In genomic region chr11:126348806-126349582, GRCh38 we compare ENCODE assay signal across 11 cellular contexts. TPM values are rescaled to one million over a fixed set of nuclear protein-coding genes. Genes with fewer than 3 reads are reported as not detected.
DNase-seq lines count a peak whose midpoint lies in the region; ATAC-seq and TF ChIP-seq lines count a peak whose summit lies in the region.
"Had no signal": no experiment of that assay in that cellular context is flagged by ENCODE, and none has a peak within 500 bp of the region (broad histone marks: within the 10 kb centered on the region; RNA-seq: fewer than 3 reads in every experiment).

No MANE protein-coding gene starts in this region.

- H3K27ac ChIP-seq in coronary artery: peak overlapping the region; percentile 86 to 88
- peak overlapping the region; percentile 54 to 86 for H3K27ac ChIP-seq in lung (ENCODE audit: low read depth in 1 of 2, low read length in 1 of 2)
- peak overlapping the region; percentile 9 to 69 (median 46) for H3K27ac ChIP-seq in transverse colon

- H3K9me3 ChIP-seq in lung (ENCODE audit: control insufficient read depth in 2 of 2, insufficient read depth in 1 of 2, low read length in 1 of 2) (no peaks in the 10 kb centered on the region), transverse colon (no peaks in the 10 kb centered on the region)

- intact Hi-C loops in activated CD4-positive, alpha-beta T cell treated with anti-CD3 and anti-CD28 coated beads, Interleukin-2, amount 10 ng/mL, durations not matched to agents 24 days and 14 days (cut with micrococcal nuclease): no loop called here
- intact Hi-C loops in transverse colon (cut with DNase I; ENCODE audit: low total_unique reads): no loop called here

- H3K4me1 ChIP-seq in lung (ENCODE audit: control insufficient read depth in 2 of 2, insufficient read depth in 2 of 2, low read length in 2 of 2) (peaks cover 12 to 40% of the 10 kb centered on the region in 2 donors), transverse colon (peaks cover 4 to 26% (median 8%) of the 10 kb centered on the region in 4 donors)

- WGBS in lung, 2 donors: 68 to 75% methylated on average over 8 of the region's 8 CpGs
- WGBS in transverse colon (ENCODE audit: low coverage in 1 of 2), 2 donors: 68 to 77% methylated on average over 3 to 8 of the region's 8 CpGs

- CTCF ChIA-PET in HEK293T (lab: Yijun Ruan, JAX): no interaction called here

- no peak overlapping the region for H3K4me3 ChIP-seq in coronary artery
- H3K4me3 ChIP-seq in lung: no peak overlapping the region
- no peak overlapping the region for H3K4me3 ChIP-seq in transverse colon

- peak overlapping the region; percentile 23 for H3K27ac Mint-ChIP-seq in activated CD4-positive, alpha-beta T cell treated with anti-CD3 and anti-CD28 coated beads, Interleukin-2, amount 10 ng/mL, durations not matched to agents 24 days and 14 days

- H3K36me3 Mint-ChIP-seq in activated CD4-positive, alpha-beta T cell treated with anti-CD3 and anti-CD28 coated beads, Interleukin-2, amount 10 ng/mL, durations not matched to agents 24 days and 14 days (ENCODE audit: low read depth): peaks cover 32% of the 10 kb centered on the region

- POLR2A ChIA-PET in HEK293T (lab: Yijun Ruan, JAX): interaction anchor here (0.9 kb wide), 1 partner anchor 11 kb away, joined by 3 read pairs; no protein-coding TSS in a partner anchor

- no peak for TF ChIP-seq POLR2A in transverse colon (IDR thresholded peaks at IDR 0.05)

- no peaks in the 10 kb centered on the region for H3K27me3 Mint-ChIP-seq in activated CD4-positive, alpha-beta T cell treated with anti-CD3 and anti-CD28 coated beads, Interleukin-2, amount 10 ng/mL, durations not matched to agents 24 days and 14 days

- no peak for ATAC-seq in lung (ENCODE audit: insufficient read depth, low FRiP score)
- no peak for ATAC-seq in HG02610 (IDR thresholded peaks at IDR 0.05; ENCODE audit: unreplicated experiment)
- ATAC-seq in GM19351 (IDR thresholded peaks at IDR 0.05; ENCODE audit: unreplicated experiment): no peak
- ATAC-seq: HCT116 had no signal

- no peaks in the 10 kb centered on the region for H3K27me3 ChIP-seq in lung (ENCODE audit: control insufficient read depth, insufficient read depth)
- no peaks in the 10 kb centered on the region for H3K27me3 ChIP-seq in transverse colon

- no peak overlapping the region for H3K4me3 Mint-ChIP-seq in activated CD4-positive, alpha-beta T cell treated with anti-CD3 and anti-CD28 coated beads, Interleukin-2, amount 10 ng/mL, durations not matched to agents 24 days and 14 days

- H3K9me3 Mint-ChIP-seq in activated CD4-positive, alpha-beta T cell treated with anti-CD3 and anti-CD28 coated beads, Interleukin-2, amount 10 ng/mL, durations not matched to agents 24 days and 14 days: no peaks in the 10 kb centered on the region

- in situ Hi-C loops in transverse colon (cut with MboI; ENCODE audit: low pct_ligation_motif_present in 1 of 4, low pct_unique_long_range_greater_than_20kb in 1 of 4, low sequenced_read_pairs in 3 of 4): no loop called here

- H3K4me1 Mint-ChIP-seq in activated CD4-positive, alpha-beta T cell treated with anti-CD3 and anti-CD28 coated beads, Interleukin-2, amount 10 ng/mL, durations not matched to agents 24 days and 14 days: peaks cover 46% of the 10 kb centered on the region

- TF ChIP-seq CTCF in coronary artery (IDR thresholded peaks at IDR 0.05): no peak
- no peak for TF ChIP-seq CTCF in lung (IDR thresholded peaks at IDR 0.05; ENCODE audit: control extremely low read depth, extremely low read depth)
- no peak for TF ChIP-seq CTCF in transverse colon (IDR thresholded peaks at IDR 0.05)

- no peak for TF ChIP-seq EP300 in transverse colon (IDR thresholded peaks at IDR 0.05; ENCODE audit: low read depth)

- no peak for DNase-seq in activated CD4-positive, alpha-beta T cell treated with anti-CD3 and anti-CD28 coated beads, Interleukin-2, amount 10 ng/mL, durations not matched to agents 24 days and 14 days
- no peak for DNase-seq in activated CD4-positive, alpha-beta T cell treated with anti-CD3 and anti-CD28 coated beads for 48 hours
- DNase-seq in coronary artery (ENCODE audit: low spot score): no peak
- DNase-seq in lung (ENCODE audit: low spot score): no peak
- no peak for DNase-seq in transverse colon
- no peak for DNase-seq in HEK293T (ENCODE audit: extremely low spot score)
- DNase-seq: AML-193, NCI-H748 treated with DMSO at 0.1 percent for 48 hours had no signal

- H3K36me3 ChIP-seq in lung (ENCODE audit: control insufficient read depth in 2 of 2, insufficient read depth in 2 of 2, low read length in 2 of 2) (peaks cover 0 to 3% of the 10 kb centered on the region in 2 donors), transverse colon (no peaks in the 10 kb centered on the region)

TF ChIP-seq in HEK293T, 16 proteins besides CTCF, POLR2A, EP300 and RAD21:
- TF ChIP-seq SP1 (IDR thresholded peaks at IDR 0.05) (no peak), FOXM1 (IDR thresholded peaks at IDR 0.05; ENCODE audit: borderline replicate concordance) (no peak), ARNT (IDR thresholded peaks at IDR 0.05) (no peak), ELF4 (IDR thresholded peaks at IDR 0.05) (no peak), BHLHE40 (IDR thresholded peaks at IDR 0.05; ENCODE audit: borderline replicate concordance) (no peak), FOXK2 (IDR thresholded peaks at IDR 0.05) (no peak), NFRKB (IDR thresholded peaks at IDR 0.05) (no peak), CTBP1 (IDR thresholded peaks at IDR 0.05; ENCODE audit: borderline replicate concordance) (no peak)
TF ChIP-seq in HEK293T: peak in this region for 0.

RNA-seq across cellular contexts. Expression of gene ST3GAL4, which starts 6.5 kb away (rescaled TPM):
- total RNA-seq in activated CD4-positive, alpha-beta T cell treated with anti-CD3 and anti-CD28 coated beads, Interleukin-2, amount 10 ng/mL, durations not matched to agents 24 days and 14 days: 12.3 and 13.3 TPM in 2 replicates
- total RNA-seq in lung: 10 to 100 TPM; 31.5 to 31.9 TPM
- polyA plus RNA-seq in lung: 10 to 100 TPM; 23.6 to 38.3 TPM
- 100 to 1,000 TPM in 3 of 4 donors, 10 to 100 TPM in 1; 26.1 to 206 (median 166) TPM for total RNA-seq in transverse colon

RNA-seq across cellular contexts. Expression of gene DCPS, which starts 45.1 kb away (rescaled TPM):
- total RNA-seq in activated CD4-positive, alpha-beta T cell treated with anti-CD3 and anti-CD28 coated beads, Interleukin-2, amount 10 ng/mL, durations not matched to agents 24 days and 14 days: 36.0 and 40.2 TPM in 2 replicates
- total RNA-seq in lung (10 to 100 TPM; 10.7 to 20.4 TPM), transverse colon (10 to 100 TPM in 3 of 4 donors, under 1 TPM in 1; 0.40 to 13.7 (median 11.3) TPM)
- polyA plus RNA-seq in lung: 10 to 100 TPM; 20.4 to 26.3 TPM
